Comparison of ENCODE assay signal across 8 cellular contexts in genomic region chr11:128734439-128735224, GRCh38. TPM values are rescaled to one million over a fixed set of nuclear protein-coding genes. Genes with fewer than 3 reads are reported as not detected.
DNase-seq lines count a peak whose midpoint lies in the region; ATAC-seq and TF ChIP-seq lines count a peak whose summit lies in the region.

No MANE protein-coding gene starts in this region.

- H3K27me3 ChIP-seq in heart right ventricle, result no peaks in the 10 kb centered on the region

- no peaks in the 10 kb centered on the region for H3K9me3 Mint-ChIP-seq in CD14-positive monocyte

- TF ChIP-seq CTCF in CD14-positive monocyte (IDR thresholded peaks at IDR 0.05) (no peak), heart right ventricle (IDR thresholded peaks at IDR 0.05) (no peak)

- H3K27me3 Mint-ChIP-seq in CD14-positive monocyte (ENCODE audit: low read depth in 3 of 3), result peaks cover 0 to 2% (median 0%) of the 10 kb centered on the region in 3 donors

- peaks cover 31 to 34% of the 10 kb centered on the region in 2 donors for H3K36me3 Mint-ChIP-seq in CD14-positive monocyte

- H3K27ac ChIP-seq in KOPT-K1 (ENCODE audit: low read depth, low read length, poor library complexity, severe bottlenecking) (peak overlapping the region; percentile 74), heart right ventricle (peak overlapping the region in 2 of 10 donors; percentile 10 to 67)

- peak overlapping the region; percentile 53 to 84 for H3K4me3 Mint-ChIP-seq in CD14-positive monocyte

- no peaks in the 10 kb centered on the region for H3K36me3 ChIP-seq in KOPT-K1 (ENCODE audit: insufficient read depth, low read length)
- H3K36me3 ChIP-seq in heart right ventricle, result peaks cover 0 to 9% (median 0%) of the 10 kb centered on the region in 9 donors

- H3K27ac Mint-ChIP-seq in CD14-positive monocyte, result peak overlapping the region; percentile 91 to 98 (median 96)

- intact Hi-C loops in CD14-positive monocyte (cut with micrococcal nuclease) (loop anchor here in 1 of 2 donors (1.0 kb wide), 1 partner anchor 8 kb away; no protein-coding TSS in a partner anchor), heart right ventricle (cut with DNase I) (no loop called here)

- peaks cover 99% of the 10 kb centered on the region for H3K4me1 Mint-ChIP-seq in CD14-positive monocyte

- peaks cover 9 to 100% (median 90%) of the 10 kb centered on the region in 9 donors for H3K4me1 ChIP-seq in heart right ventricle

- WGBS in heart right ventricle, 2 donors, result 69 to 73% methylated on average over 13 of the region's 13 CpGs

- peak; percentile 42 for ATAC-seq in GM21447 (IDR thresholded peaks at IDR 0.05; ENCODE audit: unreplicated experiment)
- ATAC-seq in heart right ventricle, result peak in 6 of 8 donors; percentile 29 to 64 (median 54)

- DNase-seq in CD14-positive monocyte (ENCODE audit: low spot score) (peak; percentile 81), heart right ventricle (peak in 1 of 2 donors; percentile 35), NCI-H1930 (lab: John Stamatoyannopoulos, UW) (no peak), middle frontal gyrus (ENCODE audit: extremely low spot score, low spot score) (no peak), DMS79 (lab: John Stamatoyannopoulos, UW) (no peak), NCI-H1417 treated with DMSO at 0.1 percent for 48 hours (lab: John Stamatoyannopoulos, UW) (no peak)

- no peak overlapping the region for H3K4me3 ChIP-seq in heart right ventricle

- no peaks in the 10 kb centered on the region for H3K9me3 ChIP-seq in KOPT-K1 (ENCODE audit: insufficient read depth, low read length, poor library complexity, severe bottlenecking)
- H3K9me3 ChIP-seq in heart right ventricle, result no peaks in the 10 kb centered on the region

RNA-seq across cellular contexts. Expression of gene FLI1, which starts 40.8 kb away (rescaled TPM):
- 10 to 100 TPM; 42.4 to 64.5 TPM for polyA plus RNA-seq in CD14-positive monocyte
- 10 to 100 TPM; 11.7 to 33.3 (median 17.2) TPM for total RNA-seq in heart right ventricle
- 10 to 100 TPM; 11.4 to 12.1 TPM for polyA plus RNA-seq in heart right ventricle
